In genomic region chr7:100428967-100429636, GRCh38 we compare ENCODE assay signal across 1 cellular context.
TF ChIP-seq lines count a peak whose summit lies in the region.

No MANE protein-coding gene starts in this region.

TF ChIP-seq in HepG2, 621 proteins besides CTCF, POLR2A, EP300 and RAD21 (continued from another document and continues in another):
- peak; percentile 37; the same call in 1 of the 2 replicates for TF ChIP-seq ZNF792 (CRISPR knock-in tag; IDR thresholded peaks at IDR 0.05)
- TF ChIP-seq GATAD1 (CRISPR knock-in tag; IDR thresholded peaks at IDR 0.05) = peak; percentile 53; the same call in 1 of the 2 replicates
- TF ChIP-seq ZXDC (CRISPR knock-in tag; IDR thresholded peaks at IDR 0.05) = no peak; the same call in 1 of the 2 replicates
- no peak for TF ChIP-seq ZNF558 (CRISPR knock-in tag; IDR thresholded peaks at IDR 0.05; ENCODE audit: borderline replicate concordance)
- TF ChIP-seq TCF12 (IDR thresholded peaks at IDR 0.05) = no peak
- TF ChIP-seq TCF12 (CRISPR knock-in tag; IDR thresholded peaks at IDR 0.05) = no peak
- TF ChIP-seq DZIP1 (CRISPR knock-in tag; IDR thresholded peaks at IDR 0.05) = no peak
- TF ChIP-seq ZNF737 (CRISPR knock-in tag; IDR thresholded peaks at IDR 0.05; ENCODE audit: borderline replicate concordance) = no peak
- TF ChIP-seq MYPOP (CRISPR knock-in tag; IDR thresholded peaks at IDR 0.05) = no peak
- 0 out of 4 replicates have a peak, but pooled peaks of 1 of the 2 experiments have one; percentile 39 for TF ChIP-seq REST (IDR thresholded peaks at IDR 0.05; ENCODE audit: borderline replicate concordance in 1 of 2, low read depth in 1 of 2, low read length in 2 of 2)
- TF ChIP-seq NFE2 (CRISPR knock-in tag; IDR thresholded peaks at IDR 0.05) = no peak
- no peak for TF ChIP-seq ZNF784 (CRISPR knock-in tag; IDR thresholded peaks at IDR 0.05; ENCODE audit: borderline replicate concordance)
- TF ChIP-seq NRL (CRISPR knock-in tag; IDR thresholded peaks at IDR 0.05; ENCODE audit: borderline replicate concordance) = no peak
- no peak for TF ChIP-seq NONO (IDR thresholded peaks at IDR 0.05)
- peak; percentile 20; the same call in 1 of the 2 replicates for TF ChIP-seq NONO (CRISPR knock-in tag; conservative IDR thresholded peaks at IDR 0.05)
- TF ChIP-seq ISL2 (CRISPR knock-in tag; IDR thresholded peaks at IDR 0.05) = no peak
- no peak; the same call in 1 of the 2 replicates for TF ChIP-seq NCOA1 (CRISPR knock-in tag; IDR thresholded peaks at IDR 0.05)
- TF ChIP-seq BRF2 (CRISPR knock-in tag; IDR thresholded peaks at IDR 0.05) = no peak
- no peak for TF ChIP-seq RFX5 (IDR thresholded peaks at IDR 0.05; ENCODE audit: low read depth, low read length)
- TF ChIP-seq GPN1 (CRISPR knock-in tag; IDR thresholded peaks at IDR 0.05; ENCODE audit: borderline replicate concordance) = no peak
- peak; percentile 85 for TF ChIP-seq MNT (IDR thresholded peaks at IDR 0.05)
- TF ChIP-seq FOXO4 (CRISPR knock-in tag; conservative IDR thresholded peaks at IDR 0.05) = no peak
- TF ChIP-seq BCLAF1 (IDR thresholded peaks at IDR 0.05) = no peak
- TF ChIP-seq ZC3H4 (CRISPR knock-in tag; IDR thresholded peaks at IDR 0.05; ENCODE audit: borderline replicate concordance) = peak; percentile 71; the same call in 1 of the 2 replicates
- TF ChIP-seq ZNF503 (CRISPR knock-in tag; IDR thresholded peaks at IDR 0.05) = no peak
- no peak for TF ChIP-seq CSRNP1 (CRISPR knock-in tag; IDR thresholded peaks at IDR 0.05)
- no peak for TF ChIP-seq RBFOX2 (IDR thresholded peaks at IDR 0.05; ENCODE audit: low read depth, low read length)
- TF ChIP-seq ZNF230 (CRISPR knock-in tag; IDR thresholded peaks at IDR 0.05) = 0 out of 2 replicates have a peak, but pooled peaks have one; percentile 26
- peak; percentile 74; the same call in 1 of the 2 replicates for TF ChIP-seq MIXL1 (CRISPR knock-in tag; IDR thresholded peaks at IDR 0.05)
- TF ChIP-seq TCF7 (IDR thresholded peaks at IDR 0.05; ENCODE audit: low read depth) = no peak
- TF ChIP-seq SIN3A (IDR thresholded peaks at IDR 0.05; ENCODE audit: borderline replicate concordance, low read depth, low read length) = 0 out of 2 replicates have a peak, but pooled peaks have one; percentile 10
- TF ChIP-seq ZNF225 (CRISPR knock-in tag; IDR thresholded peaks at IDR 0.05) = no peak
- no peak; the same call in 1 of the 2 replicates for TF ChIP-seq ZNF256 (CRISPR knock-in tag; conservative IDR thresholded peaks at IDR 0.05)
- TF ChIP-seq ZNF879 (CRISPR knock-in tag; IDR thresholded peaks at IDR 0.05) = 0 out of 2 replicates have a peak, but pooled peaks have one; percentile 71
